ENCODE assay signal across 9 cellular contexts in the genomic region with DNA sequence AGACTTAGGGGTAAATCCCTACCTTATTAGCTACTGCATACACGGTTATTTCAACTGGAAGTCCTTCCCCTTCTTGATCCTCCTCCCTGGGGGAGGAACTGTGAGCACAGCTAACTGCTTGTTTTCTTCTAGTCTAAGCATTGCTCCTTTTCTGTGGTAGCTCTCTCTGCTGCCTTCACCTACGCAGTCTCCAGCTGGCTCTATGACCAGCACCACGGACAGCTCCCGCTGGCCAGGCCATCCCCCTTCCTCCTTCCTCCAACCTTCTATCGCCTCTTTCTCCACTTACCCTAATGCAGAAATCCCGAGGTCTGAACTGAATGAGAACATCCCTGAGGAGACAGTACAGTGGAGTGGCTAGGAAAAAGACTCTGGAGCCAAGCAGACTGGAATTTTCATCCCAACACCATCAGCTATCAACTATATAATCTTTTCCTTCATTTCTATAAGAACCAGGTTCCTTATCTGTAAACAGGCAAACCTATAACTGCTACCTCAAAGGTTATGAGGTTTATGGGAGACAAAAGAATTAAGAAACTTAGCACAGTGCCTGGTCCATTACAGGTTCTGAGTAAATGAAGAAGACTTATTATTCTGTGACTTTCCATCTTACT. TPM values are rescaled to one million over a fixed set of nuclear protein-coding genes. Genes with fewer than 3 reads are reported as not detected.
A peak's percentile ranks its signal among the peaks of the same experiment; 100 is the strongest.
DNase-seq lines count a peak whose midpoint lies in the region; ATAC-seq and TF ChIP-seq lines count a peak whose summit lies in the region.
"Had no signal": no experiment of that assay in that cellular context is flagged by ENCODE, and none has a peak within 500 bp of the region (broad histone marks: within the 10 kb centered on the region; RNA-seq: fewer than 3 reads in every experiment).

No MANE protein-coding gene starts in this region.

- H3K27ac ChIP-seq in breast epithelium, result no peak overlapping the region
- H3K27ac ChIP-seq: BLaER1 had no signal

- H3K4me1 ChIP-seq in breast epithelium, result no peaks in the 10 kb centered on the region
- H3K4me1 ChIP-seq: BLaER1 had no signal

- TF ChIP-seq CTCF in MCF 10A (IDR thresholded peaks at IDR 0.05; ENCODE audit: unreplicated experiment), result no peak
- no peak for TF ChIP-seq CTCF in breast epithelium (IDR thresholded peaks at IDR 0.05)
- TF ChIP-seq CTCF in GM10248 (IDR thresholded peaks at IDR 0.05; ENCODE audit: control extremely low read depth, extremely low read depth, low read depth, missing control alignments), result no peak

- H3K27me3 ChIP-seq in breast epithelium, result peaks cover 0 to 81% of the 10 kb centered on the region in 2 donors

- CTCF ChIA-PET in MCF 10A (lab: Yijun Ruan, JAX) (interaction anchor here (0.6 to 1.8 kb wide), 8 partner anchors 13 to 551 kb away, joined by 3 to 12 read pairs (median 3); no protein-coding TSS in a partner anchor), GM10248 (lab: Yijun Ruan, JAX) (interaction anchor here (0.8 to 2.5 kb wide), 6 partner anchors 10 to 109 kb away, joined by 3 to 10 read pairs (median 4); no protein-coding TSS in a partner anchor)

- no peak for TF ChIP-seq POLR2A in breast epithelium (IDR thresholded peaks at IDR 0.05)

- H3K9me3 Mint-ChIP-seq in MCF 10A (ENCODE audit: unreplicated experiment), result no peaks in the 10 kb centered on the region
- H3K9me3 Mint-ChIP-seq in stimulated activated naive B cell treated with anti-CD40 and anti-IgM and Interleukin-4, amounts not matched to agents 10 μg/mL and 1 μg/mL and 100 μg/mL, for 72 hours, result no peaks in the 10 kb centered on the region

- POLR2A ChIA-PET in MCF 10A (lab: Yijun Ruan, JAX), result interaction anchor here (0.6 to 1.4 kb wide), 2 partner anchors 64 to 131 kb away, joined by 3 to 5 read pairs; a partner anchor contains a TSS
- POLR2A ChIA-PET in GM10248 (lab: Yijun Ruan, JAX), result no interaction called here

- DNase-seq in MCF 10A (ENCODE audit: unreplicated experiment) (peak; percentile 46), breast epithelium (ENCODE audit: low spot score in 2 of 2) (no peak), RKO (ENCODE audit: low spot score) (peak; percentile 40), fibroblast of peridontal ligament (ENCODE audit: extremely low read depth) (peak; percentile 30), GM10248 (ENCODE audit: extremely low spot score) (no peak)
- no peak for DNase-seq in stimulated activated naive B cell treated with anti-CD40 and anti-IgM and Interleukin-4, amounts not matched to agents 10 μg/mL and 1 μg/mL and 100 μg/mL, for 72 hours

- BruUV-seq in MCF 10A (replicated peaks; lab: Mats Ljungman, UMichigan), result no TSS peak

- H3K27ac Mint-ChIP-seq in MCF 10A (ENCODE audit: low read depth, unreplicated experiment), result no peak overlapping the region
- H3K27ac Mint-ChIP-seq in stimulated activated naive B cell treated with anti-CD40 and anti-IgM and Interleukin-4, amounts not matched to agents 10 μg/mL and 1 μg/mL and 100 μg/mL, for 72 hours, result no peak overlapping the region

- H3K4me1 Mint-ChIP-seq in MCF 10A (ENCODE audit: insufficient read depth, unreplicated experiment), result peaks cover 5% of the 10 kb centered on the region
- H3K4me1 Mint-ChIP-seq in stimulated activated naive B cell treated with anti-CD40 and anti-IgM and Interleukin-4, amounts not matched to agents 10 μg/mL and 1 μg/mL and 100 μg/mL, for 72 hours, result peaks cover 3 to 5% of the 10 kb centered on the region in 2 donors

- H3K36me3 ChIP-seq in breast epithelium, result no peaks in the 10 kb centered on the region
- H3K36me3 ChIP-seq: BLaER1 had no signal

- ATAC-seq in stimulated activated naive B cell treated with anti-CD40 and anti-IgM and Interleukin-4, amounts not matched to agents 10 μg/mL and 1 μg/mL and 100 μg/mL, for 72 hours (replicated peaks), result peak; percentile 33 to 38
- ATAC-seq in GM19463 (IDR thresholded peaks at IDR 0.05; ENCODE audit: unreplicated experiment) (no peak), GM18858 (IDR thresholded peaks at IDR 0.05; ENCODE audit: unreplicated experiment) (no peak)

- no peaks in the 10 kb centered on the region for H3K9me3 ChIP-seq in breast epithelium
- H3K9me3 ChIP-seq: BLaER1 had no signal

- no peak overlapping the region for H3K4me3 Mint-ChIP-seq in MCF 10A (ENCODE audit: unreplicated experiment)
- H3K4me3 Mint-ChIP-seq in stimulated activated naive B cell treated with anti-CD40 and anti-IgM and Interleukin-4, amounts not matched to agents 10 μg/mL and 1 μg/mL and 100 μg/mL, for 72 hours, result no peak overlapping the region

- no peaks in the 10 kb centered on the region for H3K36me3 Mint-ChIP-seq in MCF 10A (ENCODE audit: insufficient read depth, unreplicated experiment)
- H3K36me3 Mint-ChIP-seq in stimulated activated naive B cell treated with anti-CD40 and anti-IgM and Interleukin-4, amounts not matched to agents 10 μg/mL and 1 μg/mL and 100 μg/mL, for 72 hours, result no peaks in the 10 kb centered on the region

- H3K27me3 Mint-ChIP-seq in MCF 10A (ENCODE audit: insufficient read depth, unreplicated experiment), result peaks cover 86% of the 10 kb centered on the region
- H3K27me3 Mint-ChIP-seq in stimulated activated naive B cell treated with anti-CD40 and anti-IgM and Interleukin-4, amounts not matched to agents 10 μg/mL and 1 μg/mL and 100 μg/mL, for 72 hours, result peaks cover 73 to 89% of the 10 kb centered on the region in 2 donors

- intact Hi-C loops in MCF 10A (cut with micrococcal nuclease) (no loop called here), breast epithelium (cut with DNase I; ENCODE audit: low total_unique reads) (no loop called here)

- H3K4me3 ChIP-seq in breast epithelium, result no peak overlapping the region
- H3K4me3 ChIP-seq: BLaER1 had no signal

RNA-seq across cellular contexts. Expression of a gene that starts 4.7 kb away (rescaled TPM):
- not detected in 2 replicates for total RNA-seq in MCF 10A (2022)
- total RNA-seq in breast epithelium, result under 1 TPM in 1 of 3 donors, not detected in 2; 0.33 TPM

RNA-seq across cellular contexts. Expression of a gene that starts 14.7 kb away (rescaled TPM):
- not detected in 2 replicates for total RNA-seq in MCF 10A (2022)
- total RNA-seq in breast epithelium, result under 1 TPM in 2 of 3 donors, not detected in 1; 0.16 to 0.66 TPM

RNA-seq across cellular contexts. Expression of a gene that starts 52.8 kb away (rescaled TPM):
- total RNA-seq in MCF 10A (2022) (not detected in 2 replicates), breast epithelium (not detected)

Comparison
In these comparisons a context has a peak if more than half of its experiments do, and no peak if none do; other contexts are left out.
1. DNase-seq: peak in MCF 10A (single experiment), RKO (single experiment) and fibroblast of peridontal ligament (single experiment); none in breast epithelium (0 of 2), stimulated activated naive B cell treated with anti-CD40 and anti-IgM and Interleukin-4, amounts not matched to agents 10 μg/mL and 1 μg/mL and 100 μg/mL, for 72 hours (single experiment) and GM10248 (single experiment).
2. ATAC-seq: peak in stimulated activated naive B cell treated with anti-CD40 and anti-IgM and Interleukin-4, amounts not matched to agents 10 μg/mL and 1 μg/mL and 100 μg/mL, for 72 hours (2 of 2); none in GM19463 (single experiment) and GM18858 (single experiment).